Comparison of ENCODE assay signal across 8 cellular contexts in the genomic region with DNA sequence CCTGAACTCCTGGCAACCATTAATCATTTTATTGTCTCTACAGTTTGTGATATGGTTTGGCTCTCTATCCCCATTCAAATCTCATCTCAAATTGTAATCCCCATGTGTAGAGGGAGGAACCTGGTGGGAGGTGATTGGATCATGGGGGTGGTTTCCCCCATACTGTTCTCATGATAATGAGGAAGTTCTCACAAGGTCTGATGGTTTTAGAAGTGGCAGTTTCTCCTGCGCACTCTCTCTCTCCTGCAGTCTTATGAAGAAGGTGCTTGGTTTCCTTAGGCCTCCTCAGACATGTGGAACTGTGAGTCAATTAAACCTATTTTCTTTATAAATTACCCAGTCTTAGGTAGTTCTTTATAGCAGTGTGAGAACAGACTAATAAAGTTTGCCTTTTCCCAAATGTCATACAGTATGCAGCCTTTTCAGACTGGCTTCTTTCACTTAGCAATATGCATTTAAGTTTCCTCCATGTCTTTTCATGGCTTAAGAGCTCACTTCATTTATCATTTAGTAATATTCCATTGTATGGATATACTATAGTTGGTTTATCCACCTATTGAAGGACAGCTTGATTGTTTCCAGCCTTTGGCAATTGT.
A peak's percentile ranks its signal among the peaks of the same experiment; 100 is the strongest.
DNase-seq lines count a peak whose midpoint lies in the region; ATAC-seq, FAIRE-seq and TF ChIP-seq lines count a peak whose summit lies in the region.
"Not testable (repeated sequence)": the region's sequence is repeated elsewhere in the genome, so short reads cannot be mapped to it uniquely, and the experiment has no call there.

No MANE protein-coding gene starts in this region.

- H4K20me1 ChIP-seq in BLaER1 treated with 17β-estradiol and CSF1 and Interleukin-3, amounts not matched to agents 10 nM and 100 nM, result not testable (repeated sequence)

- peak overlapping the region; percentile 29 to 75 (median 66); a peak in 19 of 20 replicates for H3K4me3 ChIP-seq in BLaER1 treated with 17β-estradiol and CSF1 and Interleukin-3, amounts not matched to agents 10 nM and 100 nM
- H3K4me3 ChIP-seq in NB4 (ENCODE audit: low read depth, low read length), result peak overlapping the region; percentile 74

- peak; percentile 62 for FAIRE-seq in GM18507 (lab: Jason Lieb, UNC)

- H3K9ac ChIP-seq in BLaER1 treated with 17β-estradiol and CSF1 and Interleukin-3, amounts not matched to agents 10 nM and 100 nM, result peak overlapping the region; percentile 40 to 89 (median 82); a peak in 21 of 22 replicates

- not testable (repeated sequence) for TF ChIP-seq POLR2A in NB4 (IDR thresholded peaks at IDR 0.05; ENCODE audit: extremely low read depth, insufficient read length)

- H3K4me1 ChIP-seq in BLaER1 treated with 17β-estradiol and CSF1 and Interleukin-3, amounts not matched to agents 10 nM and 100 nM, result peaks cover 43 to 59% (median 55%) of the 10 kb centered on the region in 10 experiments

- not testable (repeated sequence) for H3K36me3 Mint-ChIP-seq in effector memory CD8-positive, alpha-beta T cell (ENCODE audit: insufficient read depth); stimulated activated memory B cell treated with anti-CD40 and anti-IgM and Interleukin-4, amounts not matched to agents 10 μg/mL and 1 μg/mL and 100 μg/mL, for 72 hours

- not testable (repeated sequence) for H3K27me3 Mint-ChIP-seq in effector memory CD8-positive, alpha-beta T cell; stimulated activated memory B cell treated with anti-CD40 and anti-IgM and Interleukin-4, amounts not matched to agents 10 μg/mL and 1 μg/mL and 100 μg/mL, for 72 hours

- not testable (repeated sequence) for H3K9me3 ChIP-seq in BLaER1 treated with 17β-estradiol and CSF1 and Interleukin-3, amounts not matched to agents 10 nM and 100 nM (replicated peaks in 1 of 11)

- not testable (repeated sequence) for H3K9me3 Mint-ChIP-seq in effector memory CD8-positive, alpha-beta T cell; stimulated activated memory B cell treated with anti-CD40 and anti-IgM and Interleukin-4, amounts not matched to agents 10 μg/mL and 1 μg/mL and 100 μg/mL, for 72 hours

- not testable (repeated sequence) for DNase-seq in GM18507 (ENCODE audit: extremely low spot score, insufficient read length, low read depth); effector memory CD8-positive, alpha-beta T cell
- DNase-seq in NB4 (ENCODE audit: low read depth) (peak; percentile 88), SKM-1 treated with dmso at 0.1 percent for 144 hours (lab: John Stamatoyannopoulos, UW; ENCODE audit: unreplicated experiment) (peak; percentile 51)

- H3K36me3 ChIP-seq in BLaER1 treated with 17β-estradiol and CSF1 and Interleukin-3, amounts not matched to agents 10 nM and 100 nM, result not testable (repeated sequence)

- peak; percentile 55 for ATAC-seq in GM21737 (IDR thresholded peaks at IDR 0.05; ENCODE audit: unreplicated experiment)
- peak; percentile 57 for ATAC-seq in HG03460 (IDR thresholded peaks at IDR 0.05; ENCODE audit: unreplicated experiment)
- peak; percentile 32 for ATAC-seq in effector memory CD8-positive, alpha-beta T cell (replicated peaks)
- peak; percentile 91 for ATAC-seq in stimulated activated memory B cell treated with anti-CD40 and anti-IgM and Interleukin-4, amounts not matched to agents 10 μg/mL and 1 μg/mL and 100 μg/mL, for 72 hours

- not testable (repeated sequence) for H3K4me3 Mint-ChIP-seq in effector memory CD8-positive, alpha-beta T cell; stimulated activated memory B cell treated with anti-CD40 and anti-IgM and Interleukin-4, amounts not matched to agents 10 μg/mL and 1 μg/mL and 100 μg/mL, for 72 hours

- not testable (repeated sequence) for H3K4me1 Mint-ChIP-seq in effector memory CD8-positive, alpha-beta T cell (ENCODE audit: low read depth in 2 of 2)
- H3K4me1 Mint-ChIP-seq in stimulated activated memory B cell treated with anti-CD40 and anti-IgM and Interleukin-4, amounts not matched to agents 10 μg/mL and 1 μg/mL and 100 μg/mL, for 72 hours, result peaks cover 32% of the 10 kb centered on the region

- peak overlapping the region; percentile 39 to 100 (median 92); a peak in 21 of 22 replicates for H3K27ac ChIP-seq in BLaER1 treated with 17β-estradiol and CSF1 and Interleukin-3, amounts not matched to agents 10 nM and 100 nM

- H3K27ac Mint-ChIP-seq in effector memory CD8-positive, alpha-beta T cell, result peak overlapping the region in 1 of 2 donors; percentile 56
- peak overlapping the region; percentile 62 for H3K27ac Mint-ChIP-seq in stimulated activated memory B cell treated with anti-CD40 and anti-IgM and Interleukin-4, amounts not matched to agents 10 μg/mL and 1 μg/mL and 100 μg/mL, for 72 hours

- peak overlapping the region; percentile 78 to 98 (median 93) for H3K4me2 ChIP-seq in BLaER1 treated with 17β-estradiol and CSF1 and Interleukin-3, amounts not matched to agents 10 nM and 100 nM

- TF ChIP-seq CTCF in NB4 (IDR thresholded peaks at IDR 0.05; ENCODE audit: low read depth, low read length), result not testable (repeated sequence)

- H3K27me3 ChIP-seq in BLaER1 treated with 17β-estradiol and CSF1 and Interleukin-3, amounts not matched to agents 10 nM and 100 nM, result not testable (repeated sequence)

Comparison
In these comparisons a context has a peak if more than half of its experiments do, and no peak if none do; other contexts are left out.
1. ATAC-seq: peak in every context shown above with its lines; median percentile 91 in stimulated activated memory B cell treated with anti-CD40 and anti-IgM and Interleukin-4, amounts not matched to agents 10 μg/mL and 1 μg/mL and 100 μg/mL, for 72 hours; 57 in HG03460; 55 in GM21737; 32 in effector memory CD8-positive, alpha-beta T cell.